ENCODE assay signal across 3 cellular contexts in genomic region chr14:32307881-32308582, GRCh38.
A peak's percentile ranks its signal among the peaks of the same experiment; 100 is the strongest.
TF ChIP-seq lines count a peak whose summit lies in the region.

No MANE protein-coding gene starts in this region.

TF ChIP-seq in SK-N-SH, 30 proteins besides CTCF, POLR2A, EP300 and RAD21 (continued from another document):
- TF ChIP-seq, protein P1, sequence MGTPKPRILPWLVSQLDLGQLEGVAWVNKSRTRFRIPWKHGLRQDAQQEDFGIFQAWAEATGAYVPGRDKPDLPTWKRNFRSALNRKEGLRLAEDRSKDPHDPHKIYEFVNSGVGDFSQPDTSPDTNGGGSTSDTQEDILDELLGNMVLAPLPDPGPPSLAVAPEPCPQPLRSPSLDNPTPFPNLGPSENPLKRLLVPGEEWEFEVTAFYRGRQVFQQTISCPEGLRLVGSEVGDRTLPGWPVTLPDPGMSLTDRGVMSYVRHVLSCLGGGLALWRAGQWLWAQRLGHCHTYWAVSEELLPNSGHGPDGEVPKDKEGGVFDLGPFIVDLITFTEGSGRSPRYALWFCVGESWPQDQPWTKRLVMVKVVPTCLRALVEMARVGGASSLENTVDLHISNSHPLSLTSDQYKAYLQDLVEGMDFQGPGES (IDR thresholded peaks at IDR 0.05; ENCODE audit: low read depth, low read length) = no peak
- TF ChIP-seq NRF1 (IDR thresholded peaks at IDR 0.05; ENCODE audit: low read depth, low read length) (no peak), ZBTB33 (IDR thresholded peaks at IDR 0.05; ENCODE audit: borderline replicate concordance, low read depth) (no peak), FOSL2 (IDR thresholded peaks at IDR 0.05; ENCODE audit: borderline replicate concordance, low read depth) (no peak), TCF12 (IDR thresholded peaks at IDR 0.05) (peak; percentile 36; the same call in 1 of the 2 replicates), MAX (IDR thresholded peaks at IDR 0.05; ENCODE audit: low read depth) (no peak), RXRA (IDR thresholded peaks at IDR 0.05; ENCODE audit: borderline replicate concordance, low read depth) (no peak)
- TF ChIP-seq, protein P2, sequence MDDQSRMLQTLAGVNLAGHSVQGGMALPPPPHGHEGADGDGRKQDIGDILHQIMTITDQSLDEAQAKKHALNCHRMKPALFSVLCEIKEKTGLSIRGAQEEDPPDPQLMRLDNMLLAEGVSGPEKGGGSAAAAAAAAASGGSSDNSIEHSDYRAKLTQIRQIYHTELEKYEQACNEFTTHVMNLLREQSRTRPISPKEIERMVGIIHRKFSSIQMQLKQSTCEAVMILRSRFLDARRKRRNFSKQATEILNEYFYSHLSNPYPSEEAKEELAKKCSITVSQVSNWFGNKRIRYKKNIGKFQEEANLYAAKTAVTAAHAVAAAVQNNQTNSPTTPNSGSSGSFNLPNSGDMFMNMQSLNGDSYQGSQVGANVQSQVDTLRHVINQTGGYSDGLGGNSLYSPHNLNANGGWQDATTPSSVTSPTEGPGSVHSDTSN (IDR thresholded peaks at IDR 0.05) = peak; percentile 41; the same call in 1 of the 2 replicates

TF ChIP-seq in liver, 16 proteins besides CTCF, POLR2A, EP300 and RAD21 (continued from another document):
- TF ChIP-seq ZBTB33 (IDR thresholded peaks at IDR 0.05) (peak; percentile 38), TAF1 (conservative IDR thresholded peaks at IDR 0.05) (no peak), FOXA2 (IDR thresholded peaks at IDR 0.05) (peak; percentile 94), RXRA (IDR thresholded peaks at IDR 0.05) (peak in 1 of 2 donors; percentile 49), REST (IDR thresholded peaks at IDR 0.05) (peak; percentile 48), ATF3 (IDR thresholded peaks at IDR 0.05) (no peak)

TF ChIP-seq in WTC11, 78 proteins besides CTCF, POLR2A, EP300 and RAD21 (continued from another document):
- no peak for TF ChIP-seq ZBTB21 (CRISPR knock-in tag; IDR thresholded peaks at IDR 0.05; ENCODE audit: borderline replicate concordance)
- no peak for TF ChIP-seq ZNF317 (CRISPR knock-in tag; IDR thresholded peaks at IDR 0.05; ENCODE audit: borderline replicate concordance, low read depth)
- TF ChIP-seq MLX (CRISPR knock-in tag; IDR thresholded peaks at IDR 0.05) = no peak
- TF ChIP-seq SMAD3 (CRISPR knock-in tag; IDR thresholded peaks at IDR 0.05; ENCODE audit: borderline replicate concordance) = no peak
- TF ChIP-seq ZNF396 (CRISPR knock-in tag; IDR thresholded peaks at IDR 0.05; ENCODE audit: borderline replicate concordance) = no peak
- TF ChIP-seq SMAD4 (CRISPR knock-in tag; IDR thresholded peaks at IDR 0.05) = no peak
